Comparison of ENCODE assay signal across 1 cellular context in genomic region chr22:20922141-20922751, GRCh38.
TF ChIP-seq lines count a peak whose summit lies in the region.

No MANE protein-coding gene starts in this region.

TF ChIP-seq in WTC11, 78 proteins besides CTCF, POLR2A, EP300 and RAD21 (continued from another document):
- TF ChIP-seq ZNF532 (CRISPR knock-in tag; IDR thresholded peaks at IDR 0.05; ENCODE audit: borderline replicate concordance) (no peak), ERG (CRISPR knock-in tag; IDR thresholded peaks at IDR 0.05) (no peak), E2F1 (CRISPR knock-in tag; IDR thresholded peaks at IDR 0.05) (no peak), ZNF671 (CRISPR knock-in tag; IDR thresholded peaks at IDR 0.05) (no peak), MAX (CRISPR knock-in tag; IDR thresholded peaks at IDR 0.05) (no peak), STAT6 (CRISPR knock-in tag; conservative IDR thresholded peaks at IDR 0.05; ENCODE audit: low read depth) (no peak), ZNF416 (CRISPR knock-in tag; IDR thresholded peaks at IDR 0.05) (no peak), NFATC4 (CRISPR knock-in tag; IDR thresholded peaks at IDR 0.05) (no peak), EMX1 (CRISPR knock-in tag; IDR thresholded peaks at IDR 0.05) (no peak), SOX15 (CRISPR knock-in tag; IDR thresholded peaks at IDR 0.05) (no peak)
